In the genomic region with DNA sequence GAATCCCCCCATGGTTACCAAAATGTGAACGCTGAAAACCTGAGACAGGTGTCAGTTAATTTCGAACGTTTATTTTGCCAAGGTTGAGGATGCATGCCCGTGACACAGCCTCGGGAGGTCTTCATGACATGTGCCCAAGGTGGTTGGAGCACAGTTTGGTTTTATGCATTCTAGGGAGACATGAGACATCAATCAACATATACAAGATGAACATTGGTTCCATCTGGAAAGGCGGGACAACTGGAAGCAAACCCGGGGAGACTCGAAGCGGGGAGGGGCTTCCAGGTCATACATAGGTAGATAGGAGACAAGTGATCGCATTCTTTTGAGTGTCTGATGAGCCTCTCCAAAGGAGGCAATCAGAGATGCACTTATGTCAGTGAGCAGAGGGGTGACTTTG, we compare ENCODE assay signal across 24 cellular contexts. TPM values are rescaled to one million over a fixed set of nuclear protein-coding genes. Genes with fewer than 3 reads are reported as not detected.
DNase-seq lines count a peak whose midpoint lies in the region; ATAC-seq, FAIRE-seq and TF ChIP-seq lines count a peak whose summit lies in the region.
"Had no signal": no experiment of that assay in that cellular context is flagged by ENCODE, and none has a peak within 500 bp of the region (broad histone marks: within the 10 kb centered on the region; RNA-seq: fewer than 3 reads in every experiment).

No MANE protein-coding gene starts in this region.

- in situ Hi-C loops in K562 (cut with MboI), result no loop called here

- no peak for TF ChIP-seq CTCF in left ventricle myocardium inferior (IDR thresholded peaks at IDR 0.05; ENCODE audit: borderline replicate concordance)
- TF ChIP-seq CTCF in K562 (IDR thresholded peaks at IDR 0.05 in 2 of 3, conservative IDR thresholded peaks at IDR 0.05 in 1 of 3; ENCODE audit: insufficient read depth in 2 of 3, low read depth in 1 of 3, low read length in 3 of 3), result no peak
- no peak for TF ChIP-seq CTCF in lower lobe of right lung (IDR thresholded peaks at IDR 0.05)

- 5% methylated on average over 10 of the region's 10 CpGs for whole genome bisulfite sequencing in K562 (ENCODE audit: insufficient coverage, low coverage, missing lambda C conversion rate)

- POLR2A ChIA-PET in K562 (lab: Yijun Ruan, JAX), result interaction anchor here (0.9 kb wide), 1 partner anchor 11 kb away, joined by 3 read pairs; the partner anchor contains the start of gene SH3BP2

- no peak for FAIRE-seq in K562 (lab: Jason Lieb, UNC)
- no peak for FAIRE-seq in frontal cortex (lab: Jason Lieb, UNC)
- FAIRE-seq: GM12891 had no signal

- no peak for TF ChIP-seq EP300 in K562 (IDR thresholded peaks at IDR 0.05; ENCODE audit: low read length)

- no peaks in the 10 kb centered on the region for H4K20me1 ChIP-seq in K562 (replicated peaks; ENCODE audit: control insufficient read depth, insufficient read depth, low read length)

- H3K9me1 ChIP-seq in K562 (ENCODE audit: control insufficient read depth, insufficient read depth, low read length), result no peaks in the 10 kb centered on the region

- DNase-seq in cardiac septum (ENCODE audit: low spot score) (peak; percentile 53), left ventricle myocardium inferior (no peak), K562 (ENCODE audit: extremely low read depth in 1 of 4, low spot score in 3 of 4) (no peak), lower lobe of right lung (peak; percentile 4), hypothalamus (lab: John Stamatoyannopoulos, UW) (no peak), D341Med (ENCODE audit: low spot score) (no peak), frontal cortex (ENCODE audit: low spot score in 2 of 2) (no peak)
- DNase-seq: DMS 273 treated with DMSO at 0.1 percent for 48 hours, DMS79, EL, GDM1, IMR-90, MM.1S, NCI-H2029 treated with DMSO at 0.1 percent for 48 hours, NCI-H446 treated with DMSO at 0.1 percent for 48 hours, NCI-H69, SK-N-SH had no signal

- H3K27me3 ChIP-seq in left ventricle myocardium inferior (ENCODE audit: low read depth) (no peaks in the 10 kb centered on the region), K562 (ENCODE audit: control insufficient read depth in 2 of 2, insufficient read depth in 2 of 2, low read length in 2 of 2) (peaks cover 0 to 6% of the 10 kb centered on the region in 2 experiments; a peak in 2 of 5 replicates), lower lobe of right lung (ENCODE audit: low read depth) (no peaks in the 10 kb centered on the region)

- CTCF ChIA-PET in K562 (lab: Yijun Ruan, JAX; ENCODE audit: low intra/inter-chr PET ratio), result no interaction called here

- H3K27ac ChIP-seq in left ventricle myocardium inferior (replicated peaks) (no peak overlapping the region), K562 (ENCODE audit: extremely low read depth, low read depth, low read length) (no peak overlapping the region), lower lobe of right lung (no peak overlapping the region)
- H3K27ac ChIP-seq: C4-2B, KMS-11 had no signal

- H2AFZ ChIP-seq in K562 (ENCODE audit: low read depth, low read length), result 0 out of 2 replicates have a peak overlapping the region, but pooled peaks have one; percentile 19

- no peak for TF ChIP-seq RAD21 in K562 (CRISPR knock-in tag; conservative IDR thresholded peaks at IDR 0.05 in 1 of 2, IDR thresholded peaks at IDR 0.05 in 1 of 2)

- peaks cover 14% of the 10 kb centered on the region for H3K4me1 ChIP-seq in left ventricle myocardium inferior
- H3K4me1 ChIP-seq in K562 (replicated peaks in 1 of 2; ENCODE audit: control insufficient read depth in 2 of 2, insufficient read depth in 2 of 2, low read length in 2 of 2), result peaks cover 0 to 9% of the 10 kb centered on the region in 2 experiments; a peak in 1 of 5 replicates
- peaks cover 15% of the 10 kb centered on the region for H3K4me1 ChIP-seq in lower lobe of right lung
- H3K4me1 ChIP-seq: Caco-2 had no signal

- TF ChIP-seq POLR2A in K562 (conservative IDR thresholded peaks at IDR 0.05), result no peak

- H3K4me2 ChIP-seq in K562 (ENCODE audit: insufficient read depth, low read length), result no peak overlapping the region
- H3K4me2 ChIP-seq: KMS-11, SK-N-SH had no signal

- BruUV-seq in K562 (replicated peaks; lab: Mats Ljungman, UMichigan), result no TSS peak

- H3K36me3 ChIP-seq in left ventricle myocardium inferior (no peaks in the 10 kb centered on the region), K562 (ENCODE audit: control insufficient read depth, insufficient read depth, low read length) (no peaks in the 10 kb centered on the region), lower lobe of right lung (no peaks in the 10 kb centered on the region)

- intact Hi-C loops in cardiac septum (cut with DNase I) (no loop called here), left ventricle myocardium inferior (cut with micrococcal nuclease) (no loop called here), K562 (cut with micrococcal nuclease) (no loop called here), lower lobe of right lung (cut with DNase I) (no loop called here)

- H3K9ac ChIP-seq in K562 (ENCODE audit: insufficient read depth in 1 of 2, low read depth in 2 of 2, low read length in 2 of 2), result no peak overlapping the region
- H3K9ac ChIP-seq: KMS-11, SK-N-SH had no signal

- H3K4me3 ChIP-seq in left ventricle myocardium inferior (no peak overlapping the region), K562 (no peak overlapping the region), lower lobe of right lung (no peak overlapping the region)

- no peaks in the 10 kb centered on the region for H3K79me2 ChIP-seq in K562 (ENCODE audit: control insufficient read depth, insufficient read depth, low read length)

- H3K9me3 ChIP-seq in left ventricle myocardium inferior (replicated peaks), result peaks cover 31% of the 10 kb centered on the region
- no peaks in the 10 kb centered on the region; the same call in 1 of the 2 replicates for H3K9me3 ChIP-seq in K562 (replicated peaks; ENCODE audit: control insufficient read depth, insufficient read depth, low read depth, low read length)
- peaks cover 3% of the 10 kb centered on the region for H3K9me3 ChIP-seq in lower lobe of right lung
- H3K9me3 ChIP-seq: Caco-2, SK-N-SH had no signal

- no peak for ATAC-seq in K562
- ATAC-seq in lower lobe of right lung, result no peak
- ATAC-seq: CD8-positive, alpha-beta T cell; HCT116; Panc1 had no signal

TF ChIP-seq in K562, 482 proteins besides CTCF, POLR2A, EP300 and RAD21:
- no peak for TF ChIP-seq POLR2AphosphoS5 (IDR thresholded peaks at IDR 0.05; ENCODE audit: control insufficient read depth, insufficient read depth, low read depth, low read length)
- TF ChIP-seq, protein P1, sequence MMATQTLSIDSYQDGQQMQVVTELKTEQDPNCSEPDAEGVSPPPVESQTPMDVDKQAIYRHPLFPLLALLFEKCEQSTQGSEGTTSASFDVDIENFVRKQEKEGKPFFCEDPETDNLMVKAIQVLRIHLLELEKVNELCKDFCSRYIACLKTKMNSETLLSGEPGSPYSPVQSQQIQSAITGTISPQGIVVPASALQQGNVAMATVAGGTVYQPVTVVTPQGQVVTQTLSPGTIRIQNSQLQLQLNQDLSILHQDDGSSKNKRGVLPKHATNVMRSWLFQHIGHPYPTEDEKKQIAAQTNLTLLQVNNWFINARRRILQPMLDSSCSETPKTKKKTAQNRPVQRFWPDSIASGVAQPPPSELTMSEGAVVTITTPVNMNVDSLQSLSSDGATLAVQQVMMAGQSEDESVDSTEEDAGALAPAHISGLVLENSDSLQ (IDR thresholded peaks at IDR 0.05), result peak; percentile 63
TF ChIP-seq in K562: peak in this region for 1.

RNA-seq across cellular contexts. Expression of gene SH3BP2, which starts 11.0 kb away (rescaled TPM):
- total RNA-seq in cardiac septum (19.1 TPM), left ventricle myocardium inferior (24.7 TPM), K562 (2014; rRNA removed) (9.7 and 15.9 TPM in 2 replicates), K562 (2014; rRNA removed; fragmentation: Illumina TruSeq; extraction: Trizol) (3.7 and 3.9 TPM in 2 replicates), K562 (2015; rRNA removed; fragmentation: Illumina TruSeq; extraction: Trizol) (3.5 and 5.6 TPM in 2 replicates), K562 (2021) (10.8 and 16.0 TPM in 2 replicates), lower lobe of right lung (102 TPM), frontal cortex (19.6 TPM)
- 49.1 and 137 TPM in 2 replicates for total RNA-seq in K562 (2011; cell fraction: chromatin; rRNA removed; ENCODE audit: low replicate concordance)
- 57.9 and 62.0 TPM in 2 replicates for total RNA-seq in K562 (2011; cell fraction: nucleolus; rRNA removed)
- total RNA-seq in K562 (2011; cell fraction: nucleoplasm; rRNA removed), result 59.4 and 93.7 TPM in 2 replicates
- polyA plus RNA-seq in K562 (2011; rRNA removed) (9.6 and 13.9 TPM in 2 replicates), K562 (2014; fragmentation: Illumina TruSeq; extraction: Trizol) (5.1 and 10.9 TPM in 2 replicates), K562 (2014; fragmentation: Nextera tagmentation; extraction: Ambion mirVana) (under 1 TPM; 0.34 to 0.72 TPM), K562 (2014; rRNA removed) (14.2 and 17.6 TPM in 2 replicates)
- polyA plus RNA-seq in K562 (2011; cell fraction: cytosol; rRNA removed), result 10.6 and 10.7 TPM in 2 replicates
- polyA plus RNA-seq in K562 (2011; cell fraction: nucleus; rRNA removed), result 88.6 and 117 TPM in 2 replicates
- 4.4 and 18.7 TPM in 2 replicates for polyA plus RNA-seq in K562 (2012)
- polyA minus RNA-seq in K562 (2011; rRNA and poly(A)+ RNA removed), result 18.0 and 41.6 TPM in 2 replicates
- polyA minus RNA-seq in K562 (2011; cell fraction: cytosol; rRNA and poly(A)+ RNA removed), result 5.7 and 10.8 TPM in 2 replicates
- 26.8 and 33.3 TPM in 2 replicates for polyA minus RNA-seq in K562 (2011; cell fraction: nucleus; rRNA and poly(A)+ RNA removed)

RNA-seq across cellular contexts. Expression of gene TNIP2, which starts 25.8 kb away (rescaled TPM):
- total RNA-seq in cardiac septum (22.6 TPM), left ventricle myocardium inferior (19.4 TPM), K562 (2014; rRNA removed) (42.6 and 46.7 TPM in 2 replicates), K562 (2014; rRNA removed; fragmentation: Illumina TruSeq; extraction: Trizol) (11.6 and 13.1 TPM in 2 replicates), K562 (2015; rRNA removed; fragmentation: Illumina TruSeq; extraction: Trizol) (19.5 and 21.9 TPM in 2 replicates), K562 (2021) (32.2 and 35.8 TPM in 2 replicates), lower lobe of right lung (36.7 TPM), frontal cortex (6.1 TPM)
- 24.5 and 78.1 TPM in 2 replicates for total RNA-seq in K562 (2011; cell fraction: chromatin; rRNA removed; ENCODE audit: low replicate concordance)
- total RNA-seq in K562 (2011; cell fraction: nucleolus; rRNA removed), result 49.7 and 54.7 TPM in 2 replicates
- 30.4 and 33.4 TPM in 2 replicates for total RNA-seq in K562 (2011; cell fraction: nucleoplasm; rRNA removed)
- polyA plus RNA-seq in K562 (2011; rRNA removed) (17.5 and 21.8 TPM in 2 replicates), K562 (2014; fragmentation: Illumina TruSeq; extraction: Trizol) (12.1 and 18.3 TPM in 2 replicates), K562 (2014; fragmentation: Nextera tagmentation; extraction: Ambion mirVana) (1 to 10 TPM in 1 of 2 experiments, under 1 TPM in 1; 0.61 to 1.1 TPM), K562 (2014; rRNA removed) (38.1 and 38.2 TPM in 2 replicates)
- 16.5 and 28.2 TPM in 2 replicates for polyA plus RNA-seq in K562 (2011; cell fraction: cytosol; rRNA removed)
- 49.0 and 90.0 TPM in 2 replicates for polyA plus RNA-seq in K562 (2011; cell fraction: nucleus; rRNA removed)
- 30.8 and 32.9 TPM in 2 replicates for polyA plus RNA-seq in K562 (2012)
- polyA minus RNA-seq in K562 (2011; rRNA and poly(A)+ RNA removed), result 10.0 and 16.8 TPM in 2 replicates
- polyA minus RNA-seq in K562 (2011; cell fraction: cytosol; rRNA and poly(A)+ RNA removed), result 13.7 and 14.7 TPM in 2 replicates
- 16.4 and 17.5 TPM in 2 replicates for polyA minus RNA-seq in K562 (2011; cell fraction: nucleus; rRNA and poly(A)+ RNA removed)

Comparison
In these comparisons a context has a peak if more than half of its experiments do, and no peak if none do; other contexts are left out.
1. DNase-seq: peak in cardiac septum (single experiment) and lower lobe of right lung (single experiment); none in left ventricle myocardium inferior (single experiment), K562 (0 of 4), hypothalamus (0 of 51), D341Med (single experiment) and frontal cortex (0 of 2).